1 cellular context compared by ENCODE assay signal in genomic region chr20:22579119-22579427, GRCh38.
TF ChIP-seq lines count a peak whose summit lies in the region.

No MANE protein-coding gene starts in this region.

TF ChIP-seq in GM23338, 12 proteins besides CTCF, POLR2A, EP300 and RAD21 (continued from another document):
- TF ChIP-seq ZNF462 (CRISPR knock-in tag; IDR thresholded peaks at IDR 0.05) (no peak), NANOG (IDR thresholded peaks at IDR 0.05; ENCODE audit: borderline replicate concordance) (peak; percentile 44; the same call in 1 of the 2 replicates)
